In the genomic region with DNA sequence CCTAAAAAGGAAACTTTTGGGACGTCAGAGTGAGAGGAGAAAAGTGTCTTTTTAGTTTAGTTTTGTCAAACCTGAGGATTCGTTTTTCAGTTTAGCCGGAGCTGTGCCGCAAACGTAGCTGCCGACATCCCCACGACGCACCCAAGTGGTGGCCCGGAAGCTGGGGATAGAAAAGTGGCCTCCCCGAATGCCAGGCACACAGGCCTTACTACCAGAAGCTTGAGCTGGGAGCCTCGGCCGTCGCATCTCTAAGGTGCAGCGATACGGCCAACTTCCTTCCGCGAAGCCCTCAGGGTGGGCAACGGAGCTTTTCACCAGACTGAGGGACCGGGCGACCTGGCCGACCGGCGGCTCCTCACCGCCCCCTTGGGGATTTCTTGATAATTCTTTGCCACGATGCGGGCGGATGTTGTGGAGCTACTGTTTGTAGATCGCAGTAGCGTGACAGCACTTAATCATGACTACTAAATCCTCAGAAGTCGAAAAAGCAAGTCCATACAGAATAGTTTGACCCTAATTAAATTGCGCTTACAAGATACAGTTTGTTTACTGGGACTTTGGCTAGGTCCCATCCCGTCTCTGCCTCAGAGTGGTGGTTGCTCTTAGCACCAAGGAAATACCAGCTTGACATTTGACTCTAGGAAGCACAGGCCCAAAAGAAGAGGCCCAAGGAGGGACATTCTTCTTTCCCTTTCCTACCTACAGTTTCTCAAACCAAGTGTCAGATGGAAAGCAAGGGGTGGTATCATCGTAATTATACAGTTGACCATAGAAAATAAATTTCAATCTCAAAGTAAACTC, we compare ENCODE assay signal across 2 cellular contexts.
TF ChIP-seq lines count a peak whose summit lies in the region.

No MANE protein-coding gene starts in this region.

TF ChIP-seq in HCT116, 20 proteins besides CTCF, POLR2A, EP300 and RAD21 (continued from another document):
- no peak for TF ChIP-seq YY1 (IDR thresholded peaks at IDR 0.05; ENCODE audit: extremely low read depth, insufficient replicate concordance, low read depth, low read length)
TF ChIP-seq in HCT116: peak in this region for 3.

TF ChIP-seq in neural cell, 6 proteins besides CTCF, POLR2A, EP300 and RAD21 (continued from another document):
- peak; percentile 48 for TF ChIP-seq REST (IDR thresholded peaks at IDR 0.05; ENCODE audit: borderline replicate concordance)
